ENCODE assay signal across 17 cellular contexts in the genomic region with DNA sequence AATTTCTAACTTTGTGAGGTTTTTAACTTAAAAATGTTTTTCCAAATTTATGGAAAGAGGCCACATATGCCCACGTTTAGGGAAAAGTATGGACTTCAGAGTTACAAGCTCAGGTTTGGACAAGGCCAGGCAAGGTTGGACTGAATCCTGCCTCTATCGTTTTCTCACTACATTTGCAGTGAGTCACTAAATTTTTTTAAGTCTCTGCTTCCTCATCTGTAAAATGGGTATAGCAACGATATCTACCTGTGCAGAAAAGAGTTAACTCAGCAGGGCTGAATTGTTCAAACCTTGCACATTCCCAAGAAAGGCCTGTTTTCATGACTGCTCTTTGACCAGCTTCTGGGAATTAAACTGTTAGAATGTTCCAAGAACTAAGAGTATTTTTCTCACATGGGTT.
DNase-seq lines count a peak whose midpoint lies in the region; ATAC-seq and TF ChIP-seq lines count a peak whose summit lies in the region.
"Had no signal": no experiment of that assay in that cellular context is flagged by ENCODE, and none has a peak within 500 bp of the region (broad histone marks: within the 10 kb centered on the region; RNA-seq: fewer than 3 reads in every experiment).

No MANE protein-coding gene starts in this region.

- no peak for ATAC-seq in CD4-positive, CD25-positive, alpha-beta regulatory T cell (ENCODE audit: low read depth in 2 of 2)
- ATAC-seq in activated CD8-positive, alpha-beta T cell treated with anti-CD3 and anti-CD28 coated beads for 36 hours, result no peak

- H3K36me3 Mint-ChIP-seq in T-helper 2 cell treated with Interferon-gamma antibody and Interleukin-4, amounts not matched to agents 5 μg/mL and 100 μg/mL, for 36 hours (ENCODE audit: low read depth), result peaks cover 40% of the 10 kb centered on the region
- H3K36me3 Mint-ChIP-seq in CD4-positive, CD25-positive, alpha-beta regulatory T cell, result peaks cover 3% of the 10 kb centered on the region
- peaks cover 9% of the 10 kb centered on the region for H3K36me3 Mint-ChIP-seq in activated CD8-positive, alpha-beta T cell treated with anti-CD3 and anti-CD28 coated beads for 36 hours (ENCODE audit: low read depth)
- peaks cover 3 to 4% (median 3%) of the 10 kb centered on the region in 3 donors for H3K36me3 Mint-ChIP-seq in immature natural killer cell
- no peaks in the 10 kb centered on the region for H3K36me3 Mint-ChIP-seq in Calu3 (ENCODE audit: insufficient read depth, unreplicated experiment)

- POLR2A ChIA-PET in activated CD8-positive, alpha-beta T cell treated with anti-CD3 and anti-CD28 coated beads for 36 hours (lab: Charles Lee), result interaction anchor here (1.4 kb wide), 1 partner anchor 191 kb away, joined by 3 read pairs; no protein-coding TSS in a partner anchor

- no peaks in the 10 kb centered on the region for H3K36me3 ChIP-seq in CD4-positive, CD25-positive, alpha-beta regulatory T cell (ENCODE audit: control insufficient read depth, insufficient read depth, low read length)
- H3K36me3 ChIP-seq: BE2C had no signal

- peaks cover 5% of the 10 kb centered on the region for H3K9me3 Mint-ChIP-seq in T-helper 2 cell treated with Interferon-gamma antibody and Interleukin-4, amounts not matched to agents 5 μg/mL and 100 μg/mL, for 36 hours
- H3K9me3 Mint-ChIP-seq in CD4-positive, CD25-positive, alpha-beta regulatory T cell, result peaks cover 0 to 4% (median 0%) of the 10 kb centered on the region in 7 donors
- H3K9me3 Mint-ChIP-seq in activated CD8-positive, alpha-beta T cell treated with anti-CD3 and anti-CD28 coated beads for 36 hours, result peaks cover 4% of the 10 kb centered on the region
- no peaks in the 10 kb centered on the region for H3K9me3 Mint-ChIP-seq in immature natural killer cell
- peaks cover 2% of the 10 kb centered on the region for H3K9me3 Mint-ChIP-seq in Calu3 (ENCODE audit: low read depth, unreplicated experiment)
- H3K9me3 Mint-ChIP-seq: HFFc6 had no signal

- no peaks in the 10 kb centered on the region for H3K27me3 ChIP-seq in CD4-positive, CD25-positive, alpha-beta regulatory T cell (ENCODE audit: control insufficient read depth, insufficient read depth, low read length)
- H3K27me3 ChIP-seq: BE2C had no signal

- intact Hi-C loops in activated CD8-positive, alpha-beta T cell treated with anti-CD3 and anti-CD28 coated beads for 36 hours (cut with micrococcal nuclease), result no loop called here
- intact Hi-C loops in Calu3 (cut with micrococcal nuclease; ENCODE audit: unreplicated experiment), result no loop called here

- peak overlapping the region; percentile 64 for H3K27ac ChIP-seq in CD4-positive, CD25-positive, alpha-beta regulatory T cell (ENCODE audit: insufficient read depth, low read length, poor library complexity, severe bottlenecking)

- peaks cover 3% of the 10 kb centered on the region for H3K27me3 Mint-ChIP-seq in T-helper 2 cell treated with Interferon-gamma antibody and Interleukin-4, amounts not matched to agents 5 μg/mL and 100 μg/mL, for 36 hours (ENCODE audit: low read depth)
- no peaks in the 10 kb centered on the region for H3K27me3 Mint-ChIP-seq in CD4-positive, CD25-positive, alpha-beta regulatory T cell
- H3K27me3 Mint-ChIP-seq in activated CD8-positive, alpha-beta T cell treated with anti-CD3 and anti-CD28 coated beads for 36 hours, result no peaks in the 10 kb centered on the region
- H3K27me3 Mint-ChIP-seq in immature natural killer cell (ENCODE audit: low read depth in 3 of 3) (peaks cover 2 to 6% (median 3%) of the 10 kb centered on the region in 3 donors), Calu3 (ENCODE audit: unreplicated experiment) (no peaks in the 10 kb centered on the region)

- H3K4me1 ChIP-seq in CD4-positive, CD25-positive, alpha-beta regulatory T cell (ENCODE audit: control insufficient read depth, insufficient read depth, low read length, poor library complexity, severe bottlenecking), result peaks cover 56% of the 10 kb centered on the region
- H3K4me1 ChIP-seq: BE2C had no signal

- H3K27ac Mint-ChIP-seq in T-helper 2 cell treated with Interferon-gamma antibody and Interleukin-4, amounts not matched to agents 5 μg/mL and 100 μg/mL, for 36 hours, result peak overlapping the region; percentile 69
- H3K27ac Mint-ChIP-seq in CD4-positive, CD25-positive, alpha-beta regulatory T cell, result peak overlapping the region; percentile 50 to 98 (median 65)
- peak overlapping the region; percentile 80 for H3K27ac Mint-ChIP-seq in activated CD8-positive, alpha-beta T cell treated with anti-CD3 and anti-CD28 coated beads for 36 hours
- peak overlapping the region; percentile 88 to 97 (median 93) for H3K27ac Mint-ChIP-seq in immature natural killer cell
- H3K27ac Mint-ChIP-seq in Calu3 (ENCODE audit: unreplicated experiment), result no peak overlapping the region
- H3K27ac Mint-ChIP-seq: HFFc6 had no signal

- peak overlapping the region; percentile 76 for H3K4me3 ChIP-seq in CD4-positive, CD25-positive, alpha-beta regulatory T cell (ENCODE audit: low read depth, low read length)

- peaks cover 66% of the 10 kb centered on the region for H3K4me1 Mint-ChIP-seq in T-helper 2 cell treated with Interferon-gamma antibody and Interleukin-4, amounts not matched to agents 5 μg/mL and 100 μg/mL, for 36 hours (ENCODE audit: low read depth)
- peaks cover 38 to 89% (median 61%) of the 10 kb centered on the region in 4 donors for H3K4me1 Mint-ChIP-seq in CD4-positive, CD25-positive, alpha-beta regulatory T cell
- H3K4me1 Mint-ChIP-seq in activated CD8-positive, alpha-beta T cell treated with anti-CD3 and anti-CD28 coated beads for 36 hours (ENCODE audit: low read depth), result peaks cover 66% of the 10 kb centered on the region
- H3K4me1 Mint-ChIP-seq in immature natural killer cell (peaks cover 85 to 95% of the 10 kb centered on the region in 2 donors), Calu3 (ENCODE audit: low read depth, unreplicated experiment) (peaks cover 18% of the 10 kb centered on the region)

- TF ChIP-seq CTCF in activated CD8-positive, alpha-beta T cell treated with anti-CD3 and anti-CD28 coated beads for 36 hours (IDR thresholded peaks at IDR 0.05), result no peak
- TF ChIP-seq CTCF in Calu3 (IDR thresholded peaks at IDR 0.05; ENCODE audit: unreplicated experiment), result no peak

- peak overlapping the region; percentile 68 for H3K4me3 Mint-ChIP-seq in T-helper 2 cell treated with Interferon-gamma antibody and Interleukin-4, amounts not matched to agents 5 μg/mL and 100 μg/mL, for 36 hours
- peak overlapping the region; percentile 63 to 86 (median 68) for H3K4me3 Mint-ChIP-seq in CD4-positive, CD25-positive, alpha-beta regulatory T cell
- no peak overlapping the region for H3K4me3 Mint-ChIP-seq in activated CD8-positive, alpha-beta T cell treated with anti-CD3 and anti-CD28 coated beads for 36 hours
- H3K4me3 Mint-ChIP-seq in immature natural killer cell (peak overlapping the region; percentile 87 to 97 (median 93)), Calu3 (ENCODE audit: low read depth, unreplicated experiment) (no peak overlapping the region)
- H3K4me3 Mint-ChIP-seq: HFFc6 had no signal

- DNase-seq in T-helper 2 cell treated with Interferon-gamma antibody and Interleukin-4, amounts not matched to agents 5 μg/mL and 100 μg/mL, for 36 hours (ENCODE audit: low spot score), result no peak
- DNase-seq in T-helper 2 cell (no peak), immature natural killer cell (no peak), NCI-H1092 (lab: John Stamatoyannopoulos, UW) (no peak), Calu3 (no peak)
- no peak for DNase-seq in CD4-positive, CD25-positive, alpha-beta regulatory T cell
- no peak for DNase-seq in activated CD8-positive, alpha-beta T cell treated with anti-CD3 and anti-CD28 coated beads for 36 hours
- DNase-seq in activated effector memory CD4-positive, alpha-beta T cell treated with Interleukin-2 at 50 U/mL for 16 hours, result no peak
- DNase-seq: 8988T, BE2C, COR-L47, HFFc6, NCI-H1048, NCI-H2081 treated with DMSO at 0.1 percent for 48 hours, NCI-H510A, NCI-H774, RPMI8226 had no signal

- H3K9me3 ChIP-seq in CD4-positive, CD25-positive, alpha-beta regulatory T cell (ENCODE audit: control insufficient read depth in 2 of 2, low read length in 2 of 2), result no peaks in the 10 kb centered on the region
- H3K9me3 ChIP-seq: BE2C had no signal

- no TSS peak for BruUV-seq in Calu3 (replicated peaks; lab: Mats Ljungman, UMichigan)

- CTCF ChIA-PET in activated CD8-positive, alpha-beta T cell treated with anti-CD3 and anti-CD28 coated beads for 36 hours (lab: Charles Lee), result interaction anchor here (0.7 to 1.4 kb wide), 2 partner anchors 51 to 52 kb away, joined by 3 read pairs; no protein-coding TSS in a partner anchor
- CTCF ChIA-PET in Calu3 (lab: Charles Lee), result no interaction called here

Comparison
In these comparisons a context has a peak if more than half of its experiments do, and no peak if none do; other contexts are left out.
1. H3K4me3 Mint-ChIP-seq: peak in T-helper 2 cell treated with Interferon-gamma antibody and Interleukin-4, amounts not matched to agents 5 μg/mL and 100 μg/mL, for 36 hours (single experiment), CD4-positive, CD25-positive, alpha-beta regulatory T cell (4 of 4) and immature natural killer cell (5 of 5); none in activated CD8-positive, alpha-beta T cell treated with anti-CD3 and anti-CD28 coated beads for 36 hours (single experiment) and Calu3 (single experiment).